Comparison of ENCODE assay signal across 22 cellular contexts in genomic region chr9:111176511-111176910, GRCh38.
"Had no signal": no experiment of that assay in that cellular context is flagged by ENCODE, and none has a peak within 500 bp of the region (broad histone marks: within the 10 kb centered on the region; RNA-seq: fewer than 3 reads in every experiment).

No MANE protein-coding gene starts in this region.

- H3K27ac Mint-ChIP-seq: naive thymus-derived CD4-positive, alpha-beta T cell; stimulated activated effector memory CD8-positive, alpha-beta T cell treated with anti-CD3 and anti-CD28 coated beads, Interleukin-12 subunit alpha, Interleukin-12 subunit beta, amount 100 ng/mL, for 72 hours had no signal

- H3K4me1 Mint-ChIP-seq: stimulated activated effector memory CD8-positive, alpha-beta T cell treated with anti-CD3 and anti-CD28 coated beads, Interleukin-12 subunit alpha, Interleukin-12 subunit beta, amount 100 ng/mL, for 72 hours had no signal

- H3K36me3 Mint-ChIP-seq: naive thymus-derived CD4-positive, alpha-beta T cell; stimulated activated effector memory CD8-positive, alpha-beta T cell treated with anti-CD3 and anti-CD28 coated beads, Interleukin-12 subunit alpha, Interleukin-12 subunit beta, amount 100 ng/mL, for 72 hours had no signal

- FAIRE-seq: colon, keratinocyte had no signal

- H3K9me3 Mint-ChIP-seq: stimulated activated effector memory CD8-positive, alpha-beta T cell treated with anti-CD3 and anti-CD28 coated beads, Interleukin-12 subunit alpha, Interleukin-12 subunit beta, amount 100 ng/mL, for 72 hours had no signal

- DNase-seq: dorsolateral prefrontal cortex; effector CD4-positive, alpha-beta T cell; foreskin keratinocyte; glutamatergic neuron; left cardiac atrium; left lung; mesendoderm; midbrain; naive thymus-derived CD4-positive, alpha-beta T cell; nucleus accumbens; right cardiac atrium; sigmoid colon; stimulated activated CD4-positive, alpha-beta T cell treated with anti-CD3 and anti-CD28 coated beads, Interleukin-2, amount 100 ng/mL, for 24 hours; stimulated activated CD4-positive, alpha-beta T cell treated with anti-CD3 and anti-CD28 coated beads, Interleukin-4, amount 100 ng/mL, for 24 hours; stimulated activated naive CD4-positive, alpha-beta T cell treated with Interleukin-2 at 50 U/mL for 16 hours; stomach; thyroid gland; trophoblast cell had no signal

- H3K4me3 Mint-ChIP-seq: naive thymus-derived CD4-positive, alpha-beta T cell; nephron; stimulated activated effector memory CD8-positive, alpha-beta T cell treated with anti-CD3 and anti-CD28 coated beads, Interleukin-12 subunit alpha, Interleukin-12 subunit beta, amount 100 ng/mL, for 72 hours had no signal
